In genomic region chr11:66967670-66968425, GRCh38 we compare ENCODE assay signal across 9 cellular contexts. TPM values are rescaled to one million over a fixed set of nuclear protein-coding genes. Genes with fewer than 3 reads are reported as not detected.
DNase-seq lines count a peak whose midpoint lies in the region; ATAC-seq and TF ChIP-seq lines count a peak whose summit lies in the region.
"Had no signal": no experiment of that assay in that cellular context is flagged by ENCODE, and none has a peak within 500 bp of the region (broad histone marks: within the 10 kb centered on the region; RNA-seq: fewer than 3 reads in every experiment).

No MANE protein-coding gene starts in this region.

- POLR2A ChIA-PET in PC-3 (lab: Charles Lee; ENCODE audit: unreplicated experiment), result no interaction called here

- BruUV-seq in PC-3 (replicated peaks; lab: Mats Ljungman, UMichigan), result no TSS peak

- peak; percentile 69 for ATAC-seq in PC-3

- no peak overlapping the region for H2AFZ ChIP-seq in PC-3 (ENCODE audit: low read length)

- intact Hi-C loops in PC-3 (cut with micrococcal nuclease), result loop anchor here (5.0 kb wide), 1 partner anchor 76 kb away; no protein-coding TSS in a partner anchor

- peak overlapping the region in 2 of 11 experiments; percentile 13 to 17; a peak in 1 of 22 replicates for H3K9ac ChIP-seq in BLaER1 treated with 17β-estradiol and CSF1 and Interleukin-3, amounts not matched to agents 10 nM and 100 nM
- H3K9ac ChIP-seq in PC-3 (ENCODE audit: low read length), result peak overlapping the region; percentile 29; the same call in 1 of the 2 replicates

- TF ChIP-seq CTCF in PC-3 (conservative IDR thresholded peaks at IDR 0.05; ENCODE audit: low read depth, low read length), result no peak

- H3K36me3 ChIP-seq in BLaER1 treated with 17β-estradiol and CSF1 and Interleukin-3, amounts not matched to agents 10 nM and 100 nM, result no peaks in the 10 kb centered on the region
- no peaks in the 10 kb centered on the region for H3K36me3 ChIP-seq in PC-3 (ENCODE audit: low read depth, low read length)

- CTCF ChIA-PET in PC-3 (lab: Charles Lee), result no interaction called here

- no peaks in the 10 kb centered on the region for H3K27me3 ChIP-seq in BLaER1 treated with 17β-estradiol and CSF1 and Interleukin-3, amounts not matched to agents 10 nM and 100 nM
- H3K27me3 ChIP-seq in PC-3 (ENCODE audit: low read length), result no peaks in the 10 kb centered on the region

- H3K4me3 ChIP-seq in BLaER1 treated with 17β-estradiol and CSF1 and Interleukin-3, amounts not matched to agents 10 nM and 100 nM, result no peak overlapping the region
- H3K4me3 ChIP-seq in PC-3 (ENCODE audit: low read length), result no peak overlapping the region

- no peaks in the 10 kb centered on the region for H3F3A ChIP-seq in PC-3 (ENCODE audit: low read length, unreplicated experiment)

- H3K4me2 ChIP-seq in BLaER1 treated with 17β-estradiol and CSF1 and Interleukin-3, amounts not matched to agents 10 nM and 100 nM, result peak overlapping the region; percentile 14 to 86 (median 61)
- H3K4me2 ChIP-seq in PC-3 (ENCODE audit: low read length), result peak overlapping the region; percentile 32

- no peaks in the 10 kb centered on the region for H3K9me2 ChIP-seq in PC-3 (replicated peaks; ENCODE audit: low read length)

- no peaks in the 10 kb centered on the region for H4K20me1 ChIP-seq in BLaER1 treated with 17β-estradiol and CSF1 and Interleukin-3, amounts not matched to agents 10 nM and 100 nM
- no peaks in the 10 kb centered on the region for H4K20me1 ChIP-seq in PC-3 (ENCODE audit: low read length)

- H3K79me2 ChIP-seq in PC-3 (ENCODE audit: low read length), result no peaks in the 10 kb centered on the region

- H3K9me3 ChIP-seq in BLaER1 treated with 17β-estradiol and CSF1 and Interleukin-3, amounts not matched to agents 10 nM and 100 nM (replicated peaks in 1 of 11), result no peaks in the 10 kb centered on the region
- no peaks in the 10 kb centered on the region for H3K9me3 ChIP-seq in PC-3 (ENCODE audit: low read length)

- DNase-seq in PC-3 (peak; percentile 94), dermis microvascular lymphatic vessel endothelial cell (ENCODE audit: low read depth in 2 of 2) (peak; percentile 39 to 65), myocyte (ENCODE audit: low read depth) (peak; percentile 30), NCI-H1930 (lab: John Stamatoyannopoulos, UW) (no peak), NCI-H2107 (lab: John Stamatoyannopoulos, UW) (no peak), T-helper 1 cell (no peak), NCI-H446 (lab: John Stamatoyannopoulos, UW) (no peak)
- DNase-seq: NCI-H2029 treated with DMSO at 0.1 percent for 48 hours had no signal

- H3K4me1 ChIP-seq in BLaER1 treated with 17β-estradiol and CSF1 and Interleukin-3, amounts not matched to agents 10 nM and 100 nM, result peaks cover 11 to 86% (median 61%) of the 10 kb centered on the region in 10 experiments; a peak in 19 of 20 replicates
- H3K4me1 ChIP-seq in PC-3 (ENCODE audit: insufficient read depth, low read length), result peaks cover 40% of the 10 kb centered on the region

- H3K27ac ChIP-seq in BLaER1 treated with 17β-estradiol and CSF1 and Interleukin-3, amounts not matched to agents 10 nM and 100 nM, result peak overlapping the region in 9 of 11 experiments; percentile 7 to 95 (median 39); a peak in 14 of 22 replicates
- peak overlapping the region; percentile 82 for H3K27ac ChIP-seq in PC-3 (ENCODE audit: low read length)

RNA-seq across cellular contexts. Expression of gene C11orf86, which starts 7.3 kb away (rescaled TPM):
- total RNA-seq in PC-3 (2014; rRNA removed) (not detected in 2 replicates), dermis microvascular lymphatic vessel endothelial cell (not detected in 2 replicates), myocyte (not detected in 2 replicates)
- polyA plus RNA-seq in myocyte (2012), result not detected

RNA-seq across cellular contexts. Expression of gene PC, which starts 9.7 kb away (rescaled TPM):
- total RNA-seq in PC-3 (2014; rRNA removed) (24.5 and 39.7 TPM in 2 replicates), dermis microvascular lymphatic vessel endothelial cell (8.9 and 9.1 TPM in 2 replicates), myocyte (55.2 and 88.1 TPM in 2 replicates)
- polyA plus RNA-seq in myocyte (2012), result 48.6 TPM

RNA-seq across cellular contexts. Expression of gene SYT12, which starts 55.1 kb away (rescaled TPM):
- 4.8 and 5.1 TPM in 2 replicates for total RNA-seq in PC-3 (2014; rRNA removed)
- total RNA-seq in dermis microvascular lymphatic vessel endothelial cell, result under 0.01 TPM in 2 replicates
- not detected in 2 replicates for total RNA-seq in myocyte
- polyA plus RNA-seq in myocyte (2012), result 6.9 TPM

Comparison
In these comparisons a context has a peak if more than half of its experiments do, and no peak if none do; other contexts are left out.
1. DNase-seq: peak in PC-3 (single experiment), dermis microvascular lymphatic vessel endothelial cell (2 of 2) and myocyte (single experiment); none in NCI-H1930 (0 of 2), NCI-H2107 (single experiment), T-helper 1 cell (0 of 5) and NCI-H446 (0 of 2).